In genomic region chr10:111035542-111035941, GRCh38 we compare ENCODE assay signal across 23 cellular contexts. TPM values are rescaled to one million over a fixed set of nuclear protein-coding genes. Genes with fewer than 3 reads are reported as not detected.
"Had no signal": no experiment of that assay in that cellular context is flagged by ENCODE, and none has a peak within 500 bp of the region (broad histone marks: within the 10 kb centered on the region; RNA-seq: fewer than 3 reads in every experiment).

No MANE protein-coding gene starts in this region.

- H3K27me3 ChIP-seq: gastroesophageal sphincter, heart right ventricle, left lung, neutrophil, transverse colon had no signal

- DNase-seq: activated CD4-positive, alpha-beta T cell treated with anti-CD3 and anti-CD28 coated beads, Interleukin-2, amount 50 U/mL, for 48 hours; activated naive CD4-positive, alpha-beta T cell treated with anti-CD3 and anti-CD28 coated beads for 36 hours; activated naive CD8-positive, alpha-beta T cell treated with anti-CD3 and anti-CD28 coated beads, Interleukin-2, amount 50 U/mL, for 24 hours; cortex of kidney; effector CD8-positive, alpha-beta T cell; heart right ventricle; kidney; left lung; mammary epithelial cell; mucosa of descending colon; natural killer cell; posterior cingulate gyrus; small intestine; stimulated activated CD4-positive, alpha-beta T cell treated with anti-CD3 and anti-CD28 coated beads, Interleukin-4, amount 100 ng/mL, for 4 hours; stimulated activated CD8-positive, alpha-beta memory T cell treated with anti-CD3 and anti-CD28 coated beads, Interleukin-4, amount 100 ng/mL, for 48 hours; stimulated activated naive CD4-positive, alpha-beta T cell treated with Interleukin-2 at 50 U/mL for 16 hours; T-cell; T1000; transverse colon had no signal

- H3K36me3 ChIP-seq: gastroesophageal sphincter, neutrophil, transverse colon had no signal

- H3K4me1 ChIP-seq: gastroesophageal sphincter, left lung, transverse colon had no signal

- H3K27ac ChIP-seq: gastroesophageal sphincter, heart right ventricle, left lung, neutrophil, transverse colon had no signal

- H3K4me3 ChIP-seq: gastroesophageal sphincter, heart right ventricle, left lung, mucosa of descending colon, transverse colon had no signal

RNA-seq across cellular contexts. Expression of gene ADRA2A, which starts 41.3 kb away (rescaled TPM):
- total RNA-seq: activated naive CD4-positive, alpha-beta T cell treated with anti-CD3 and anti-CD28 coated beads for 36 hours; activated T-helper 17 cell treated with anti-CD3 and anti-CD28 coated beads, Interleukin-2, amount 50 U/mL, for 72 hours; endothelial cell of umbilical vein; mammary epithelial cell had no signal
- polyA plus RNA-seq: mammary epithelial cell had no signal
